In the genomic region with DNA sequence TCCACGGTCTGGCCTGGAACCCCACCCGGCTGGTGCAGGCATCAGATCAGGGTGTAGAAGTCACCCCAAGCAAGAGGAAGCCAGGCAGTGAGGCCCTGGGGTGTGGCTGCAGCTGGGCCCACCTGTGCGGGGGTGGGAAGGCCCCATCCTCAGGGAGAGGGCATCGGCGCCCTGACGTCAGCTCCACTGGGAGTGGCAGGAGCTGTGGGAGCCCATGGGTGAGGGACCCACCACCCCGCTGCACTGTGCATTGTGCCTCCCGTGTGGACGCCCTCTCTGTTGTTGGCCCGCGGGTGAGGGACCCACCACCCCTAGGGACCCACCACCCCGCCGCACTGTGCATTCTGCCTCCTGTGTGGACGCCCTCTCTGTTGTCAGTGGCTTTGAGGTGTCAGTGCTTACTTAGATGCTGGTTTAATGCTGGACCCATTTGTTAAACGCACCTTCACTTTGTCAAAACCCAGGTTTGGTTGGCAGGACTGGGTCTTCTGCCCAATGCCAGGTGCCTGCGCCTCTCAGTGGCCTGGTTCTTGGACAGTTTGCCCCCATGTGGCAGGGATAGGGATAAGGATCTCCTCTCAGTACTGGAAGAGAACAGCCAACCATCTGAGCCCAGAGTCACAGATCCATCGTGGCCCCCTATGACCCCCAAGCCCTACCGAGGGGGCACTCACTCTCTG, we compare ENCODE assay signal across 9 cellular contexts. TPM values are rescaled to one million over a fixed set of nuclear protein-coding genes. Genes with fewer than 3 reads are reported as not detected.
DNase-seq lines count a peak whose midpoint lies in the region; ATAC-seq, FAIRE-seq and TF ChIP-seq lines count a peak whose summit lies in the region.
"Had no signal": no experiment of that assay in that cellular context is flagged by ENCODE, and none has a peak within 500 bp of the region (broad histone marks: within the 10 kb centered on the region; RNA-seq: fewer than 3 reads in every experiment).

No MANE protein-coding gene starts in this region.

- CTCF ChIA-PET in GM12878 (lab: Yijun Ruan, JAX) = interaction anchor here (0.8 to 2.1 kb wide), 2 partner anchors 115 to 118 kb away, joined by 3 to 13 read pairs; a partner anchor contains a TSS

- intact Hi-C loops in GM12878 (cut with micrococcal nuclease; ENCODE audit: unreplicated experiment) = no loop called here
- intact Hi-C loops in activated CD4-positive, alpha-beta T cell treated with anti-CD3 and anti-CD28 coated beads, Interleukin-2, amount 10 ng/mL, durations not matched to agents 24 days and 14 days (cut with micrococcal nuclease) = no loop called here

- H3K36me3 ChIP-seq in DND-41 (ENCODE audit: insufficient read depth, low read length) (no peaks in the 10 kb centered on the region), Karpas-422 (ENCODE audit: insufficient read depth, low read length) (no peaks in the 10 kb centered on the region), GM12878 (ENCODE audit: control insufficient read depth in 2 of 2, insufficient read depth in 2 of 2, low read length in 1 of 2) (peaks cover 3 to 16% of the 10 kb centered on the region in 2 experiments; a peak in 3 of 4 replicates)

- TF ChIP-seq CTCF in DND-41 (IDR thresholded peaks at IDR 0.05; ENCODE audit: borderline replicate concordance, extremely low read depth, low read length, poor library complexity, severe bottlenecking) = peak; percentile 47
- TF ChIP-seq CTCF in GM12878 (IDR thresholded peaks at IDR 0.05 in 2 of 3, conservative IDR thresholded peaks at IDR 0.05 in 1 of 3; ENCODE audit: control insufficient read depth in 2 of 3, extremely low read depth in 1 of 3, insufficient read depth in 1 of 3, low read depth in 3 of 3, low read length in 3 of 3) = peak in 2 of 3 experiments; percentile 20 to 21; a peak in 2 of 6 replicates
- peak; percentile 34 for TF ChIP-seq CTCF in neural crest cell (conservative IDR thresholded peaks at IDR 0.05)

- H3K27ac Mint-ChIP-seq in neural crest cell (ENCODE audit: unreplicated experiment) = no peak overlapping the region
- H3K27ac Mint-ChIP-seq in activated CD4-positive, alpha-beta T cell treated with anti-CD3 and anti-CD28 coated beads, Interleukin-2, amount 10 ng/mL, durations not matched to agents 24 days and 14 days = no peak overlapping the region
- H3K27ac Mint-ChIP-seq: activated T-cell treated with anti-CD3 and anti-CD28 coated beads, Interleukin-2, amount 50 U/mL, for 72 hours had no signal

- 83% methylated on average over 16 of the region's 18 CpGs for WGBS in GM12878 (ENCODE audit: insufficient coverage, insufficient replicate concordance, low lambda C conversion rate, missing lambda C conversion rate)

- SMC1A ChIA-PET in GM12878 (lab: Charles Lee; ENCODE audit: uncharacterized antibody, unreplicated experiment) = interaction anchor here (1.0 kb wide), 1 partner anchor 11 kb away, joined by 3 read pairs; no protein-coding TSS in a partner anchor

- DNase-seq in DND-41 = no peak
- peak; percentile 69 for DNase-seq in Karpas-422
- DNase-seq in GM12878 (ENCODE audit: low read depth, low spot score) = no peak
- no peak for DNase-seq in neural crest cell (ENCODE audit: low read depth, low spot score)
- DNase-seq in NCI-H187 treated with DMSO at 0.1 percent for 48 hours (lab: John Stamatoyannopoulos, UW) = no peak
- no peak for DNase-seq in activated CD4-positive, alpha-beta T cell treated with anti-CD3 and anti-CD28 coated beads, Interleukin-2, amount 10 ng/mL, durations not matched to agents 24 days and 14 days
- DNase-seq in NOMO-1 treated with DMSO at 0.1 percent for 48 hours (lab: John Stamatoyannopoulos, UW; ENCODE audit: unreplicated experiment) = no peak
- DNase-seq: activated T-cell treated with anti-CD3 and anti-CD28 coated beads, Interleukin-2, amount 50 U/mL, for 72 hours had no signal

- H2AFZ ChIP-seq in DND-41 (ENCODE audit: low read depth, low read length) (no peak overlapping the region), Karpas-422 (ENCODE audit: low read length) (no peak overlapping the region), GM12878 (ENCODE audit: control insufficient read depth, low read depth, low read length) (no peak overlapping the region)

- H3K9me3 Mint-ChIP-seq in neural crest cell = no peaks in the 10 kb centered on the region
- H3K9me3 Mint-ChIP-seq in activated CD4-positive, alpha-beta T cell treated with anti-CD3 and anti-CD28 coated beads, Interleukin-2, amount 10 ng/mL, durations not matched to agents 24 days and 14 days = no peaks in the 10 kb centered on the region
- H3K9me3 Mint-ChIP-seq: activated T-cell treated with anti-CD3 and anti-CD28 coated beads, Interleukin-2, amount 50 U/mL, for 72 hours had no signal

- H3K79me2 ChIP-seq in DND-41 (ENCODE audit: insufficient read depth, low read length) = no peaks in the 10 kb centered on the region
- H3K79me2 ChIP-seq in Karpas-422 (ENCODE audit: low read length) = no peaks in the 10 kb centered on the region
- no peaks in the 10 kb centered on the region for H3K79me2 ChIP-seq in GM12878 (ENCODE audit: control insufficient read depth, insufficient read depth, low read length)

- RAD21 ChIA-PET in GM12878 (lab: Charles Lee; ENCODE audit: unreplicated experiment) = interaction anchor here (2.0 to 2.2 kb wide), 2 partner anchors 119 kb away, joined by 9 to 12 read pairs; no protein-coding TSS in a partner anchor

- peak; percentile 39 for TF ChIP-seq RAD21 in GM12878 (IDR thresholded peaks at IDR 0.05; ENCODE audit: insufficient read depth, low read depth, low read length)

- TF ChIP-seq POLR2A in GM12878 (IDR thresholded peaks at IDR 0.05; ENCODE audit: low read depth, low read length) = peak; percentile 53

- no peak overlapping the region for H3K4me3 Mint-ChIP-seq in neural crest cell
- H3K4me3 Mint-ChIP-seq in activated CD4-positive, alpha-beta T cell treated with anti-CD3 and anti-CD28 coated beads, Interleukin-2, amount 10 ng/mL, durations not matched to agents 24 days and 14 days = no peak overlapping the region
- H3K4me3 Mint-ChIP-seq: activated T-cell treated with anti-CD3 and anti-CD28 coated beads, Interleukin-2, amount 50 U/mL, for 72 hours had no signal

- no peaks in the 10 kb centered on the region for H3K27me3 Mint-ChIP-seq in neural crest cell (ENCODE audit: low read depth)
- H3K27me3 Mint-ChIP-seq in activated CD4-positive, alpha-beta T cell treated with anti-CD3 and anti-CD28 coated beads, Interleukin-2, amount 10 ng/mL, durations not matched to agents 24 days and 14 days = no peaks in the 10 kb centered on the region

- no peaks in the 10 kb centered on the region for H3K27me3 ChIP-seq in DND-41 (ENCODE audit: insufficient read depth, low read length, poor library complexity)
- no peaks in the 10 kb centered on the region for H3K27me3 ChIP-seq in Karpas-422 (ENCODE audit: low read length)
- H3K27me3 ChIP-seq in GM12878 (replicated peaks in 1 of 2; ENCODE audit: control insufficient read depth in 2 of 2, insufficient read depth in 2 of 2, low read length in 1 of 2) = no peaks in the 10 kb centered on the region

- in situ Hi-C loops in GM12878 (cut with MboI) = loop anchor here (5.0 kb wide), 1 partner anchor 119 kb away; no protein-coding TSS in a partner anchor

- POLR2A ChIA-PET in GM12878 (lab: Charles Lee) = interaction anchor here (0.6 kb wide), 1 partner anchor 115 kb away, joined by 3 read pairs; no protein-coding TSS in a partner anchor

- H3K9ac ChIP-seq in DND-41 (ENCODE audit: low read depth, low read length) (no peak overlapping the region), Karpas-422 (ENCODE audit: low read length) (no peak overlapping the region), GM12878 (ENCODE audit: control insufficient read depth, insufficient read depth, low read length) (no peak overlapping the region)

- H4K20me1 ChIP-seq in DND-41 (ENCODE audit: insufficient read depth, low read length) (no peaks in the 10 kb centered on the region), Karpas-422 (ENCODE audit: insufficient read depth, low read depth, low read length) (no peaks in the 10 kb centered on the region), GM12878 (ENCODE audit: control insufficient read depth, insufficient read depth) (no peaks in the 10 kb centered on the region)

- ATAC-seq in DND-41 (ENCODE audit: insufficient read depth, low read depth) (peak; percentile 41; the same call in 1 of the 3 replicates), GM12878 (peak; percentile 49), HG03135 (IDR thresholded peaks at IDR 0.05; ENCODE audit: unreplicated experiment) (no peak)

- no TSS peak for BruUV-seq in GM12878 (replicated peaks; lab: Mats Ljungman, UMichigan)

- no peaks in the 10 kb centered on the region for H3K36me3 Mint-ChIP-seq in neural crest cell (ENCODE audit: low read depth)
- peaks cover 2% of the 10 kb centered on the region for H3K36me3 Mint-ChIP-seq in activated CD4-positive, alpha-beta T cell treated with anti-CD3 and anti-CD28 coated beads, Interleukin-2, amount 10 ng/mL, durations not matched to agents 24 days and 14 days (ENCODE audit: low read depth)

- H3K27ac ChIP-seq in DND-41 (ENCODE audit: low read length) = no peak overlapping the region
- no peak overlapping the region for H3K27ac ChIP-seq in Karpas-422 (ENCODE audit: low read length)
- no peak overlapping the region for H3K27ac ChIP-seq in GM12878 (ENCODE audit: control insufficient read depth, insufficient read depth)

- H3K9me3 ChIP-seq in DND-41 (ENCODE audit: insufficient read depth, low read length, severe bottlenecking) = no peaks in the 10 kb centered on the region
- no peaks in the 10 kb centered on the region for H3K9me3 ChIP-seq in Karpas-422 (ENCODE audit: low read length)
- no peaks in the 10 kb centered on the region for H3K9me3 ChIP-seq in GM12878 (replicated peaks; ENCODE audit: control insufficient read depth, insufficient read depth, low read length)

- no peak for FAIRE-seq in GM12878 (lab: Jason Lieb, UNC)

- H3K4me3 ChIP-seq in DND-41 (ENCODE audit: low read depth in 1 of 2, low read length in 2 of 2) (no peak overlapping the region), Karpas-422 (ENCODE audit: low read length) (no peak overlapping the region), GM12878 (no peak overlapping the region)

- no peaks in the 10 kb centered on the region for H3K9me2 ChIP-seq in Karpas-422 (replicated peaks; ENCODE audit: insufficient read depth, low read length)

- no peak for TF ChIP-seq EP300 in GM12878 (IDR thresholded peaks at IDR 0.05; ENCODE audit: borderline replicate concordance in 1 of 2, control insufficient read depth in 1 of 2, low read depth in 2 of 2, low read length in 2 of 2)

- H3K4me1 ChIP-seq in DND-41 (ENCODE audit: insufficient read depth, low read length) (no peaks in the 10 kb centered on the region), Karpas-422 (ENCODE audit: low read length) (peaks cover 14% of the 10 kb centered on the region), GM12878 (ENCODE audit: control insufficient read depth, insufficient read depth, low read length) (peaks cover 14% of the 10 kb centered on the region)

- peaks cover 9% of the 10 kb centered on the region for H3K4me1 Mint-ChIP-seq in neural crest cell
- peaks cover 4% of the 10 kb centered on the region for H3K4me1 Mint-ChIP-seq in activated CD4-positive, alpha-beta T cell treated with anti-CD3 and anti-CD28 coated beads, Interleukin-2, amount 10 ng/mL, durations not matched to agents 24 days and 14 days

- H3K4me2 ChIP-seq in DND-41 (ENCODE audit: insufficient read depth, low read length) (no peak overlapping the region), Karpas-422 (ENCODE audit: low read depth, low read length, poor library complexity, severe bottlenecking) (no peak overlapping the region), GM12878 (ENCODE audit: control insufficient read depth, insufficient read depth) (no peak overlapping the region)

RNA-seq across cellular contexts. Expression of a gene that starts 6.9 kb away (rescaled TPM):
- total RNA-seq in Karpas-422 (2014; rRNA removed; shearing (Covaris generic); ENCODE audit: low replicate concordance) = 24.4 and 39.8 TPM in 2 replicates
- total RNA-seq in GM12878 (2013; cell fraction: nucleolus; rRNA removed) = 139 and 145 TPM in 2 replicates
- 28.6 and 32.5 TPM in 2 replicates for total RNA-seq in GM12878 (2014; rRNA removed)
- total RNA-seq in GM12878 (2014; rRNA removed; fragmentation: Illumina TruSeq; extraction: Trizol) = 22.4 and 25.4 TPM in 2 replicates
- 48.9 and 50.3 TPM in 2 replicates for total RNA-seq in GM12878 (2021)
- 26.9 TPM for polyA plus RNA-seq in GM12878 (2011; ENCODE audit: low read depth)
- 16.4 and 22.6 TPM in 2 replicates for polyA plus RNA-seq in GM12878 (2011; rRNA removed)
- 24.5 and 26.9 TPM in 2 replicates for polyA plus RNA-seq in GM12878 (2011; cell fraction: cytosol; rRNA removed)
- polyA plus RNA-seq in GM12878 (2011; cell fraction: nucleus; rRNA removed) = 77.4 and 98.6 TPM in 2 replicates
- polyA plus RNA-seq in GM12878 (2012) = 40.4 and 47.5 TPM in 2 replicates
- 18.5 and 24.8 TPM in 2 replicates for polyA plus RNA-seq in GM12878 (2014; fragmentation: Illumina TruSeq; extraction: Trizol)
- polyA plus RNA-seq in GM12878 (2014; fragmentation: Nextera tagmentation; extraction: Ambion mirVana) = 1 to 10 TPM; 1.6 to 7.2 TPM
- 30.5 and 33.2 TPM in 2 replicates for polyA plus RNA-seq in GM12878 (2014; rRNA removed)
- 10 to 100 TPM; 52.7 to 53.0 TPM for polyA plus RNA-seq in GM12878 (2016; fragmentation: Nextera tagmentation; extraction: Ambion mirVana)
- polyA minus RNA-seq in GM12878 (2011; rRNA and poly(A)+ RNA removed) = 26.3 and 28.8 TPM in 2 replicates
- 10.8 and 14.6 TPM in 2 replicates for polyA minus RNA-seq in GM12878 (2011; cell fraction: cytosol; rRNA and poly(A)+ RNA removed)
- polyA minus RNA-seq in GM12878 (2011; cell fraction: nucleus; rRNA and poly(A)+ RNA removed) = 21.5 and 30.1 TPM in 2 replicates
- 56.0 and 61.3 TPM in 2 replicates for total RNA-seq in neural crest cell
- total RNA-seq in activated CD4-positive, alpha-beta T cell treated with anti-CD3 and anti-CD28 coated beads, Interleukin-2, amount 10 ng/mL, durations not matched to agents 24 days and 14 days = 64.5 and 67.2 TPM in 2 replicates
